In the genomic region with DNA sequence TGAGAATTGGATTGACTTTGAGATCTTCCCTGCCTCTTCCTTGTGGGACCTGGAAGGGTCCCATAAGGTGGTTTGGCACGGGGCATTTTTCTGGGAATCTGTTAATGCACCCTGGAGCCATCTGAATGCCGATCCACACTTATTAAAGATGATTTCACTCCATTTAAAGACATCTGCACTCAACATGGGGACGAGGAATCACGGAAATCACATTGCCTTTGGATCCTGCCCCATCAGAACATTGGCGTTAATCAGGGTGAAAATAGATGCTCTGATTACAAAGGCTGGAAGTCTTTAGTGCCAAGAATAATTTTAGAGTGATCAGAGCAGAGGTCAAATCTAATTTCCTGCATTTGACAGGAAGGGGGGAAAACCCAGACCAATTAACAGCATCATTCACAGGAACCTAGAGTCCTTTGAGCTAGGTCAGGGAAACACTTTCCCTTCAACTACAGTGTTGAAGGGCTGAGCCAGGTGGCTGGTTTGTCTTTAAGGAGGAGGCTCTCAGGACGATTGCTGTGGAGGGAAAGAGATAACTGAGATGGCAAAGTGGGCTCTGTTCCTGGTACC, we compare ENCODE assay signal across 12 cellular contexts.
DNase-seq lines count a peak whose midpoint lies in the region; ATAC-seq, FAIRE-seq and TF ChIP-seq lines count a peak whose summit lies in the region.
"Had no signal": no experiment of that assay in that cellular context is flagged by ENCODE, and none has a peak within 500 bp of the region (broad histone marks: within the 10 kb centered on the region; RNA-seq: fewer than 3 reads in every experiment).

No MANE protein-coding gene starts in this region.

- H3K27ac Mint-ChIP-seq in activated T-cell treated with anti-CD3 and anti-CD28 coated beads, Interleukin-2, amount 50 U/mL, for 72 hours = no peak overlapping the region
- H3K27ac Mint-ChIP-seq in stimulated activated effector memory CD8-positive, alpha-beta T cell treated with anti-CD3 and anti-CD28 coated beads, Interleukin-12 subunit alpha, Interleukin-12 subunit beta, amount 100 ng/mL, for 72 hours = peak overlapping the region; percentile 93

- H3K27ac ChIP-seq in OCI-LY3 (ENCODE audit: low read length) = no peak overlapping the region
- H3K27ac ChIP-seq in endothelial cell of umbilical vein (ENCODE audit: insufficient read depth, low read depth, low read length) = no peak overlapping the region
- H3K27ac ChIP-seq: prostate gland had no signal

- H2AFZ ChIP-seq in OCI-LY3 (ENCODE audit: low read depth, low read length) (no peak overlapping the region), endothelial cell of umbilical vein (ENCODE audit: low read depth, low read length) (no peak overlapping the region)

- H3K9me1 ChIP-seq in endothelial cell of umbilical vein (replicated peaks; ENCODE audit: control insufficient read depth, extremely low read depth, insufficient read depth, low read length) = no peaks in the 10 kb centered on the region

- H3K4me3 ChIP-seq in OCI-LY3 (ENCODE audit: low read length) = peak overlapping the region; percentile 71; the same call in 1 of the 2 replicates
- H3K4me3 ChIP-seq in endothelial cell of umbilical vein (replicated peaks in 1 of 3; ENCODE audit: insufficient read depth in 1 of 3, low read depth in 1 of 3, low read length in 3 of 3) = no peak overlapping the region
- H3K4me3 ChIP-seq: prostate gland had no signal

- dilution Hi-C loops in endothelial cell of umbilical vein (cut with MboI; ENCODE audit: extremely low pct_ligation_motif_present, low sequenced_read_pairs) = no loop called here

- no peaks in the 10 kb centered on the region for H3K27me3 Mint-ChIP-seq in activated T-cell treated with anti-CD3 and anti-CD28 coated beads, Interleukin-2, amount 50 U/mL, for 72 hours (ENCODE audit: low read depth)

- no peaks in the 10 kb centered on the region for H4K20me1 ChIP-seq in OCI-LY3 (ENCODE audit: insufficient read depth, low read length)
- no peaks in the 10 kb centered on the region for H4K20me1 ChIP-seq in endothelial cell of umbilical vein (replicated peaks; ENCODE audit: control insufficient read depth, extremely low read depth, insufficient read depth, low read length)

- H3K36me3 ChIP-seq in OCI-LY3 (replicated peaks; ENCODE audit: low read depth, low read length) (no peaks in the 10 kb centered on the region), endothelial cell of umbilical vein (ENCODE audit: control insufficient read depth in 2 of 2, extremely low read depth in 1 of 2, insufficient read depth in 2 of 2, low read length in 2 of 2) (no peaks in the 10 kb centered on the region)
- H3K36me3 ChIP-seq: prostate gland had no signal

- H3K4me2 ChIP-seq in OCI-LY3 (ENCODE audit: low read length) = peak overlapping the region; percentile 92
- peak overlapping the region; percentile 13 for H3K4me2 ChIP-seq in endothelial cell of umbilical vein (ENCODE audit: insufficient read depth, low read length)

- no peak for TF ChIP-seq POLR2A in endothelial cell of umbilical vein (IDR thresholded peaks at IDR 0.05; ENCODE audit: low read depth, low read length)

- no peaks in the 10 kb centered on the region for H3K9me3 ChIP-seq in OCI-LY3 (ENCODE audit: insufficient read depth, low read length)
- H3K9me3 ChIP-seq in endothelial cell of umbilical vein (replicated peaks; ENCODE audit: control insufficient read depth, insufficient read depth, low read length) = no peaks in the 10 kb centered on the region
- H3K9me3 ChIP-seq: prostate gland had no signal

- peaks cover 0 to 2% of the 10 kb centered on the region in 2 donors for H3K36me3 Mint-ChIP-seq in activated T-cell treated with anti-CD3 and anti-CD28 coated beads, Interleukin-2, amount 50 U/mL, for 72 hours (ENCODE audit: insufficient read depth in 2 of 2)
- peaks cover 12% of the 10 kb centered on the region for H3K36me3 Mint-ChIP-seq in stimulated activated effector memory CD8-positive, alpha-beta T cell treated with anti-CD3 and anti-CD28 coated beads, Interleukin-12 subunit alpha, Interleukin-12 subunit beta, amount 100 ng/mL, for 72 hours

- CTCF ChIA-PET in endothelial cell of umbilical vein (lab: Charles Lee) = interaction anchor here (1.0 to 1.9 kb wide), 5 partner anchors 15 to 598 kb away, joined by 3 to 5 read pairs (median 4); no protein-coding TSS in a partner anchor

- TF ChIP-seq CTCF in OCI-LY3 (IDR thresholded peaks at IDR 0.05; ENCODE audit: low read depth, low read length) = no peak
- no peak for TF ChIP-seq CTCF in endothelial cell of umbilical vein (IDR thresholded peaks at IDR 0.05; ENCODE audit: extremely low read depth in 1 of 2, insufficient read depth in 1 of 2, low read depth in 1 of 2, low read length in 2 of 2)

- H3K4me1 Mint-ChIP-seq in activated T-cell treated with anti-CD3 and anti-CD28 coated beads, Interleukin-2, amount 50 U/mL, for 72 hours (ENCODE audit: low read depth) = peaks cover 72% of the 10 kb centered on the region
- peaks cover 62% of the 10 kb centered on the region for H3K4me1 Mint-ChIP-seq in stimulated activated effector memory CD8-positive, alpha-beta T cell treated with anti-CD3 and anti-CD28 coated beads, Interleukin-12 subunit alpha, Interleukin-12 subunit beta, amount 100 ng/mL, for 72 hours

- FAIRE-seq in endothelial cell of umbilical vein (lab: Jason Lieb, UNC) = peak; percentile 81
- no peak for FAIRE-seq in RCC 7860 (lab: Jason Lieb, UNC)

- BruUV-seq in endothelial cell of umbilical vein (replicated peaks; lab: Mats Ljungman, UMichigan) = no TSS peak

- no peak overlapping the region; the same call in 1 of the 2 replicates for H3K9ac ChIP-seq in OCI-LY3 (ENCODE audit: low read length)
- H3K9ac ChIP-seq in endothelial cell of umbilical vein (replicated peaks; ENCODE audit: extremely low read depth, insufficient read depth, low read length) = no peak overlapping the region

- intact Hi-C loops in endothelial cell of umbilical vein (cut with micrococcal nuclease) = no loop called here

- peaks cover 20% of the 10 kb centered on the region for H3K4me1 ChIP-seq in OCI-LY3 (ENCODE audit: low read length)
- H3K4me1 ChIP-seq in endothelial cell of umbilical vein (ENCODE audit: control insufficient read depth, extremely low read depth, insufficient read depth, low read length) = peaks cover 9% of the 10 kb centered on the region
- H3K4me1 ChIP-seq: prostate gland had no signal

- POLR2A ChIA-PET in endothelial cell of umbilical vein (lab: Charles Lee) = no interaction called here

- H3K79me2 ChIP-seq in OCI-LY3 (ENCODE audit: low read length) (no peaks in the 10 kb centered on the region), endothelial cell of umbilical vein (ENCODE audit: control insufficient read depth, insufficient read depth, low read length) (no peaks in the 10 kb centered on the region)

- no peak for DNase-seq in activated T-cell treated with anti-CD3 and anti-CD28 coated beads, Interleukin-2, amount 50 U/mL, for 72 hours
- DNase-seq in activated T-cell treated with anti-CD3 and anti-CD28 coated beads, Interleukin-2, amount 50 U/mL, for 1 hour = no peak
- DNase-seq in endothelial cell of umbilical vein (ENCODE audit: low read depth, low spot score) (peak; percentile 39), NCI-H1417 (lab: John Stamatoyannopoulos, UW) (no peak), RCC 7860 (ENCODE audit: low spot score) (no peak)
- DNase-seq in stimulated activated effector memory CD8-positive, alpha-beta T cell treated with anti-CD3 and anti-CD28 coated beads, Interleukin-12 subunit alpha, Interleukin-12 subunit beta, amount 100 ng/mL, for 72 hours (ENCODE audit: low spot score in 2 of 2) = no peak
- DNase-seq: left ventricle myocardium superior, NCI-H1105 treated with DMSO at 0.1 percent for 48 hours, NCI-H345 had no signal

- no peaks in the 10 kb centered on the region for H3K9me3 Mint-ChIP-seq in activated T-cell treated with anti-CD3 and anti-CD28 coated beads, Interleukin-2, amount 50 U/mL, for 72 hours
- no peaks in the 10 kb centered on the region for H3K9me3 Mint-ChIP-seq in stimulated activated effector memory CD8-positive, alpha-beta T cell treated with anti-CD3 and anti-CD28 coated beads, Interleukin-12 subunit alpha, Interleukin-12 subunit beta, amount 100 ng/mL, for 72 hours

- ATAC-seq in activated T-cell treated with anti-CD3 and anti-CD28 coated beads, Interleukin-2, amount 50 U/mL, for 72 hours (replicated peaks in 1 of 2) = no peak
- no peak for ATAC-seq in stimulated activated effector memory CD8-positive, alpha-beta T cell treated with anti-CD3 and anti-CD28 coated beads, Interleukin-12 subunit alpha, Interleukin-12 subunit beta, amount 100 ng/mL, for 72 hours
- no peak for ATAC-seq in HG03460 (IDR thresholded peaks at IDR 0.05; ENCODE audit: unreplicated experiment)

- H3K4me3 Mint-ChIP-seq in activated T-cell treated with anti-CD3 and anti-CD28 coated beads, Interleukin-2, amount 50 U/mL, for 72 hours = peak overlapping the region; percentile 76 to 86
- peak overlapping the region; percentile 79 for H3K4me3 Mint-ChIP-seq in stimulated activated effector memory CD8-positive, alpha-beta T cell treated with anti-CD3 and anti-CD28 coated beads, Interleukin-12 subunit alpha, Interleukin-12 subunit beta, amount 100 ng/mL, for 72 hours

- H3K27me3 ChIP-seq in OCI-LY3 (ENCODE audit: low read depth, low read length) (no peaks in the 10 kb centered on the region), endothelial cell of umbilical vein (ENCODE audit: control insufficient read depth in 2 of 2, insufficient read depth in 2 of 2, low read length in 2 of 2) (peaks cover 8 to 20% of the 10 kb centered on the region in 2 experiments)

TF ChIP-seq in endothelial cell of umbilical vein, 7 proteins besides CTCF, POLR2A, EP300 and RAD21:
- TF ChIP-seq GATA2 (IDR thresholded peaks at IDR 0.05; ENCODE audit: insufficient read depth, insufficient read length, low read depth, low read length) (no peak), MYC (IDR thresholded peaks at IDR 0.05; ENCODE audit: low read depth, low read length) (no peak), FOS (IDR thresholded peaks at IDR 0.05; ENCODE audit: borderline replicate concordance, insufficient read depth, low read length) (no peak), JUN (IDR thresholded peaks at IDR 0.05; ENCODE audit: borderline replicate concordance, insufficient read depth, insufficient read length, low read depth) (no peak), MAX (IDR thresholded peaks at IDR 0.05; ENCODE audit: insufficient read depth, insufficient read length) (no peak), EZH2 (IDR thresholded peaks at IDR 0.05; ENCODE audit: borderline replicate concordance, low read depth, low read length, severe bottlenecking) (no peak), POLR2AphosphoS5 (IDR thresholded peaks at IDR 0.05; ENCODE audit: insufficient read depth, low read depth, low read length) (no peak)
